In the genomic region with DNA sequence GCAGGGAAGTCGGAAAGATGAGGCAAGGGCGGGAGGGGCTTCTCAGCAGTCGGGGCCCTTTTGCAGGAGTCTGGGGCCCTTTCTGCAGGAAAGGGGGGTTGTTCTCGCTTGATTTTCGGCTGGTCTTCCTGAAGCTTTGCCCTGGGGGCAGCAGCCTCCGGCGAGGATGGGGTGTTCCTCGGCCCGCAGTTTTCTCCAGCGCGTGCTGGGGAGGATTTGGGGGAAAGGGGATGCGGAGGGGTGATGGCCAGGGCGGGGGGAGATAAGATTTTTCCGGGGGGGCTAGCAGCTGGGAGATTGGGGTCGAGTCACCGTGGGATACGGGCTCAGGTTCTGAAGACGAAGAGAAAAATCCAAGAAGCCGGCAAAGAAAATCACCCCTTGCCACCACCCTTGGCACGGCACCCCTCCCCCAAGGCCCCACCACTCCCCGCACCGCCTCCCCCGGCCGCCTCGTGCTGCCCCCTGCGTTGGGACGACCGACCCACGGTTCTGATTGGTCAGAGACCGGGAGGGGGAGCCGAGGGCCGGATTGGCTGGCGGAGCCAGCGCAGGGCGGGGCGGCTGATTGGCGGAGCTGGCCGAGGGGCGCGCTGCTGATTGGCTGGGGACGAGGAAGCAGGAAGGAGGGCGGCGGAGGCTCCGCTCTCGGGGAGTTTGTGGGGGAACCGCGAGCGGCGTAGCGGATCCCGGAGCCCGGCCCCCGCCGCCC, we compare ENCODE assay signal across 8 cellular contexts. TPM values are rescaled to one million over a fixed set of nuclear protein-coding genes. Genes with fewer than 3 reads are reported as not detected.
A peak's percentile ranks its signal among the peaks of the same experiment; 100 is the strongest.
DNase-seq lines count a peak whose midpoint lies in the region; TF ChIP-seq lines count a peak whose summit lies in the region.

BAHD1 (plus strand) TSS at position 654 of the 712 bp plus-strand sequence. CDS start 17,512 bp downstream, outside the sequence.

- H4K20me1 ChIP-seq in MM.1S (ENCODE audit: insufficient read depth, low read length) (0 out of 2 replicates have a peak, but pooled peaks cover 5% of the 10 kb centered on the region), neural progenitor cell (ENCODE audit: low read depth) (peaks cover 39% of the 10 kb centered on the region)

- H3K27ac Mint-ChIP-seq in neural progenitor cell, result peak within 1 kb of the TSS; percentile 39

- peak within 1 kb of the TSS; percentile 71 for H2AFZ ChIP-seq in MM.1S (ENCODE audit: low read length)
- peak within 1 kb of the TSS; percentile 30 for H2AFZ ChIP-seq in neural progenitor cell (replicated peaks)

- H3K79me2 ChIP-seq in MM.1S (ENCODE audit: low read length) (peaks cover 38% of the 10 kb centered on the region), neural progenitor cell (ENCODE audit: low read depth) (peaks cover 43% of the 10 kb centered on the region)

- H3K4me3 ChIP-seq in HAP-1 (peak within 1 kb of the TSS; percentile 63), MM.1S (ENCODE audit: low read length) (peak within 1 kb of the TSS; percentile 77), foreskin fibroblast (ENCODE audit: low read depth in 1 of 2, low read length in 2 of 2) (peak within 1 kb of the TSS; percentile 66), neural progenitor cell (peak within 1 kb of the TSS; percentile 96)

- H3K9ac ChIP-seq in MM.1S (ENCODE audit: low read length) (peak within 1 kb of the TSS; percentile 56), neural progenitor cell (peak within 1 kb of the TSS; percentile 62)

- TF ChIP-seq CTCF in MM.1S (IDR thresholded peaks at IDR 0.05; ENCODE audit: low read length) (no peak), foreskin fibroblast (IDR thresholded peaks at IDR 0.05; ENCODE audit: low read depth, low read length) (no peak), neural progenitor cell (IDR thresholded peaks at IDR 0.05) (no peak)

- peaks cover 63% of the 10 kb centered on the region for H3K4me1 Mint-ChIP-seq in neural progenitor cell

- peak; percentile 94 for DNase-seq in G401 (ENCODE audit: low spot score)
- DNase-seq in HAP-1 (ENCODE audit: low spot score in 2 of 2), result peak; percentile 93 to 99
- DNase-seq in MM.1S, result peak; percentile 93
- DNase-seq in SIG-M5 (lab: John Stamatoyannopoulos, UW), result peak; percentile 27
- peak; percentile 91 for DNase-seq in activated gamma-delta T cell (lab: John Stamatoyannopoulos, UW)
- DNase-seq in foreskin fibroblast, result peak; percentile 95 to 98
- DNase-seq in neural progenitor cell (ENCODE audit: low spot score), result peak; percentile 97
- peak; percentile 90 for DNase-seq in stromal cell of bone marrow (ENCODE audit: low read depth)

- H3F3A ChIP-seq in MM.1S (ENCODE audit: insufficient read depth, low read length) (peaks cover 16% of the 10 kb centered on the region), neural progenitor cell (ENCODE audit: low read depth) (peaks cover 31% of the 10 kb centered on the region)

- H3K27ac ChIP-seq in MM.1S (ENCODE audit: low read length) (no peak within 1 kb of the TSS), neural progenitor cell (no peak within 1 kb of the TSS)

- no peaks in the 10 kb centered on the region for H3K9me2 ChIP-seq in MM.1S (replicated peaks; ENCODE audit: insufficient read depth, low read length)

- in situ Hi-C loops in G401 (cut with HindIII; ENCODE audit: low sequenced_read_pairs), result no loop called here
- in situ Hi-C loops in HAP-1 (cut with MboI; ENCODE audit: low sequenced_read_pairs), result no loop called here

- H3K9me3 Mint-ChIP-seq in neural progenitor cell, result no peaks in the 10 kb centered on the region

- H3K27me3 ChIP-seq in HAP-1 (ENCODE audit: low read depth) (peaks cover 9% of the 10 kb centered on the region), MM.1S (replicated peaks; ENCODE audit: insufficient read depth, low read length) (peaks cover 33% of the 10 kb centered on the region), neural progenitor cell (peaks cover 44% of the 10 kb centered on the region)

- peaks cover 54% of the 10 kb centered on the region for H3K27me3 Mint-ChIP-seq in neural progenitor cell (ENCODE audit: insufficient read depth, low read depth)

- H3K4me2 ChIP-seq in MM.1S (ENCODE audit: low read depth, low read length) (peak within 1 kb of the TSS; percentile 97), neural progenitor cell (peak within 1 kb of the TSS; percentile 93)

- H3K36me3 ChIP-seq in HAP-1 (replicated peaks) (no peaks in the 10 kb centered on the region), MM.1S (replicated peaks; ENCODE audit: insufficient read depth, low read length) (no peaks in the 10 kb centered on the region), neural progenitor cell (no peaks in the 10 kb centered on the region)

- H3K9me3 ChIP-seq in HAP-1 (no peaks in the 10 kb centered on the region), MM.1S (replicated peaks; ENCODE audit: insufficient read depth, low read length) (no peaks in the 10 kb centered on the region), neural progenitor cell (ENCODE audit: low read depth) (no peaks in the 10 kb centered on the region)

- H3K4me1 ChIP-seq in HAP-1 (peaks cover 42% of the 10 kb centered on the region), MM.1S (ENCODE audit: low read length) (no peaks in the 10 kb centered on the region), neural progenitor cell (peaks cover 53% of the 10 kb centered on the region)

- peak within 1 kb of the TSS; percentile 94 for H3K4me3 Mint-ChIP-seq in neural progenitor cell

- no peaks in the 10 kb centered on the region for H3K36me3 Mint-ChIP-seq in neural progenitor cell

RNA-seq across cellular contexts. Expression of gene BAHD1, which starts in this region (rescaled TPM):
- total RNA-seq in G401 (2014; rRNA removed; shearing (Covaris generic)), result 33.8 and 37.2 TPM in 2 replicates
- total RNA-seq in neural progenitor cell (ENCODE audit: low replicate concordance), result 5.8 and 13.7 TPM in 2 replicates

Comparison
In these comparisons a context has a peak if more than half of its experiments do, and no peak if none do; other contexts are left out.
1. DNase-seq: peak in every context shown above with its lines; median percentile 97 in neural progenitor cell; 96 in foreskin fibroblast; 96 in HAP-1; 94 in G401; 93 in MM.1S; 91 in activated gamma-delta T cell; 90 in stromal cell of bone marrow; 27 in SIG-M5.